In the genomic region with DNA sequence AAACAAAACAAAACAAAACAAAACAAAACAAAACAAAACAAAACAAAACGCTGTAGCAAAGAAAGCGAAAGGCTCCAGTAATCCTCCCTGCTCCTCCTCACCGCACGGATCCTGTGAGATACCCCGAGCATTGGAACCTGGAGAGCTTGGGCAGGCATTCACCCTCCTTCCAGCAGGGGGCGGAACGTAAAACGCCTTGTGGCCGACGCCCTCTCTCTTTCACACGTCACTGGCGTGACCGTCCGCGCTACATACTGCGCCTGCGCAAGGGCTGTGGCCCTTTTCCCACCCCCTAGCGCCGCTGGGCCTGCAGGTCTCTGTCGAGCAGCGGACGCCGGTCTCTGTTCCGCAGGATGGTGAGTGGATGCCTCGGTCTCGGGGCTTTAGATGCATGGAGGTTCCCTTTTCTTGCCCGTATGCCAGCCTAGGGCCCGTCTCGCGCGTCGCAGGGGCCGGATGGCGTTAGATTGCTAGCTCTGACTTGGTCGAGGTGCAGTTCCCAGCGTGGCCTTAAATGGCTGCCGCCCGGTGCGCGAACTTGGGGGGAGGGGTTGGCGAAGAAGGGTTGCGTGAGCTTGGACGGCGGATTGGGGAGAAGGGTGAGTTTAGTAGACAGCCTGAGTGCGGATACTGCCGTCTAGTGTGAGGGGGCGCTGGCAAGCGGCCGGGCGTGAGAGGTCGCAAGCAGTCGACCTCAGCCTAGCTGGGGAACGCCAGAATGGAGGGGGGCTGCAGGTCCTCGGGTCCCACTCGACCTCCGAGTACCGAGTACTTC, we compare ENCODE assay signal across 8 cellular contexts. TPM values are rescaled to one million over a fixed set of nuclear protein-coding genes. Genes with fewer than 3 reads are reported as not detected.
A peak's percentile ranks its signal among the peaks of the same experiment; 100 is the strongest.
DNase-seq lines count a peak whose midpoint lies in the region; ATAC-seq and TF ChIP-seq lines count a peak whose summit lies in the region.

Gene RPL5, plus strand, starts transcription at position 279 of the 775 bp plus-strand sequence. Its CDS starts 75 bp downstream, at position 354.

- peak within 1 kb of the TSS; percentile 85 for H2AFZ ChIP-seq in GM23338

- DNase-seq in ELF-1 (ENCODE audit: low read depth, low spot score) (peak; percentile 99), GM23338 (ENCODE audit: low spot score) (peak; percentile 99), LHCN-M2 (ENCODE audit: low read depth) (peak; percentile 96), RPMI7951 (ENCODE audit: low read depth) (peak; percentile 95), fibroblast of gingiva (ENCODE audit: low read depth) (peak; percentile 97)
- peak; percentile 96 for DNase-seq in activated T-helper 1 cell treated with anti-CD3 and anti-CD28 coated beads, Interleukin-12 subunit alpha, Interleukin-12 subunit beta, Interleukin-2, Interleukin-4 antibody, amounts not matched to agents 30 ng/mL and 10 ng/mL and 1 ng/mL, durations not matched to agents 14 hours and 24 hours and 36 hours (ENCODE audit: low spot score)
- DNase-seq in naive thymus-derived CD4-positive, alpha-beta T cell: peak; percentile 94 to 99 (median 98)
- DNase-seq in stimulated activated naive B cell treated with anti-CD40 and anti-IgM and Interleukin-4, amounts not matched to agents 10 μg/mL and 1 μg/mL and 100 μg/mL, for 72 hours: peak; percentile 98

- H3K9me3 Mint-ChIP-seq in GM23338: no peaks in the 10 kb centered on the region
- H3K9me3 Mint-ChIP-seq in activated T-helper 1 cell treated with anti-CD3 and anti-CD28 coated beads, Interleukin-12 subunit alpha, Interleukin-12 subunit beta, Interleukin-2, Interleukin-4 antibody, amounts not matched to agents 30 ng/mL and 10 ng/mL and 1 ng/mL, durations not matched to agents 14 hours and 24 hours and 36 hours: no peaks in the 10 kb centered on the region
- peaks cover 0 to 7% (median 0%) of the 10 kb centered on the region in 11 donors for H3K9me3 Mint-ChIP-seq in naive thymus-derived CD4-positive, alpha-beta T cell
- no peaks in the 10 kb centered on the region for H3K9me3 Mint-ChIP-seq in stimulated activated naive B cell treated with anti-CD40 and anti-IgM and Interleukin-4, amounts not matched to agents 10 μg/mL and 1 μg/mL and 100 μg/mL, for 72 hours

- H3K27me3 ChIP-seq in GM23338 (ENCODE audit: insufficient read depth): no peaks in the 10 kb centered on the region
- H3K27me3 ChIP-seq in naive thymus-derived CD4-positive, alpha-beta T cell (ENCODE audit: control insufficient read depth in 2 of 2, insufficient read depth in 2 of 2, low read length in 2 of 2): no peaks in the 10 kb centered on the region

- peak; percentile 92 for ATAC-seq in GM23338
- peak; percentile 95 for ATAC-seq in naive thymus-derived CD4-positive, alpha-beta T cell
- ATAC-seq in stimulated activated naive B cell treated with anti-CD40 and anti-IgM and Interleukin-4, amounts not matched to agents 10 μg/mL and 1 μg/mL and 100 μg/mL, for 72 hours (replicated peaks): peak; percentile 89 to 97

- peak within 1 kb of the TSS; percentile 88 for H3K27ac ChIP-seq in GM23338 (ENCODE audit: low read depth)
- peak within 1 kb of the TSS; percentile 94 for H3K27ac ChIP-seq in naive thymus-derived CD4-positive, alpha-beta T cell (ENCODE audit: low read depth, low read length)

- peaks cover 22% of the 10 kb centered on the region for H3K4me1 ChIP-seq in GM23338 (ENCODE audit: insufficient read depth)
- H3K4me1 ChIP-seq in naive thymus-derived CD4-positive, alpha-beta T cell (ENCODE audit: control insufficient read depth in 2 of 2, insufficient read depth in 2 of 2, low read length in 2 of 2): peaks cover 16 to 30% of the 10 kb centered on the region in 2 donors

- peak within 1 kb of the TSS; percentile 83 for H3K4me2 ChIP-seq in GM23338

- POLR2A ChIA-PET in naive thymus-derived CD4-positive, alpha-beta T cell (lab: Charles Lee): interaction anchor here (0.6 to 2.4 kb wide), 32 partner anchors 8 to 1047 kb away, joined by 3 to 28 read pairs (median 4); partner anchors contain the start of genes DIPK1A, DNTTIP2, DR1 and EVI5

- peaks cover 24% of the 10 kb centered on the region for H3K27me3 Mint-ChIP-seq in GM23338 (ENCODE audit: insufficient read depth, low read depth, poor library complexity)
- H3K27me3 Mint-ChIP-seq in activated T-helper 1 cell treated with anti-CD3 and anti-CD28 coated beads, Interleukin-12 subunit alpha, Interleukin-12 subunit beta, Interleukin-2, Interleukin-4 antibody, amounts not matched to agents 30 ng/mL and 10 ng/mL and 1 ng/mL, durations not matched to agents 14 hours and 24 hours and 36 hours (ENCODE audit: insufficient read depth): peaks cover 2% of the 10 kb centered on the region
- peaks cover 0 to 5% (median 0%) of the 10 kb centered on the region in 5 donors for H3K27me3 Mint-ChIP-seq in naive thymus-derived CD4-positive, alpha-beta T cell
- H3K27me3 Mint-ChIP-seq in stimulated activated naive B cell treated with anti-CD40 and anti-IgM and Interleukin-4, amounts not matched to agents 10 μg/mL and 1 μg/mL and 100 μg/mL, for 72 hours: no peaks in the 10 kb centered on the region

- peak within 1 kb of the TSS; percentile 88 for H3K4me3 ChIP-seq in GM23338
- peak within 1 kb of the TSS; percentile 94 for H3K4me3 ChIP-seq in naive thymus-derived CD4-positive, alpha-beta T cell (ENCODE audit: low read length)

- H3K36me3 ChIP-seq in GM23338 (ENCODE audit: insufficient read depth): peaks cover 44% of the 10 kb centered on the region
- H3K36me3 ChIP-seq in naive thymus-derived CD4-positive, alpha-beta T cell (ENCODE audit: control insufficient read depth in 2 of 3, insufficient read depth in 3 of 3, low read length in 3 of 3): peaks cover 0 to 28% (median 17%) of the 10 kb centered on the region in 3 experiments

- H3K4me1 Mint-ChIP-seq in GM23338: peaks cover 24% of the 10 kb centered on the region
- H3K4me1 Mint-ChIP-seq in activated T-helper 1 cell treated with anti-CD3 and anti-CD28 coated beads, Interleukin-12 subunit alpha, Interleukin-12 subunit beta, Interleukin-2, Interleukin-4 antibody, amounts not matched to agents 30 ng/mL and 10 ng/mL and 1 ng/mL, durations not matched to agents 14 hours and 24 hours and 36 hours (ENCODE audit: low read depth): peaks cover 35% of the 10 kb centered on the region
- H3K4me1 Mint-ChIP-seq in naive thymus-derived CD4-positive, alpha-beta T cell: peaks cover 29 to 54% (median 44%) of the 10 kb centered on the region in 7 donors
- H3K4me1 Mint-ChIP-seq in stimulated activated naive B cell treated with anti-CD40 and anti-IgM and Interleukin-4, amounts not matched to agents 10 μg/mL and 1 μg/mL and 100 μg/mL, for 72 hours: peaks cover 20 to 52% of the 10 kb centered on the region in 2 donors

- H3K4me3 Mint-ChIP-seq in GM23338: peak within 1 kb of the TSS; percentile 98
- H3K4me3 Mint-ChIP-seq in activated T-helper 1 cell treated with anti-CD3 and anti-CD28 coated beads, Interleukin-12 subunit alpha, Interleukin-12 subunit beta, Interleukin-2, Interleukin-4 antibody, amounts not matched to agents 30 ng/mL and 10 ng/mL and 1 ng/mL, durations not matched to agents 14 hours and 24 hours and 36 hours: peak within 1 kb of the TSS; percentile 96
- H3K4me3 Mint-ChIP-seq in naive thymus-derived CD4-positive, alpha-beta T cell: peak within 1 kb of the TSS; percentile 94 to 100 (median 98)
- H3K4me3 Mint-ChIP-seq in stimulated activated naive B cell treated with anti-CD40 and anti-IgM and Interleukin-4, amounts not matched to agents 10 μg/mL and 1 μg/mL and 100 μg/mL, for 72 hours: peak within 1 kb of the TSS; percentile 94 to 95

- TF ChIP-seq CTCF in GM23338 (conservative IDR thresholded peaks at IDR 0.05; ENCODE audit: low read depth in 2 of 2): peak; percentile 79 to 97

- CTCF ChIA-PET in naive thymus-derived CD4-positive, alpha-beta T cell (lab: Charles Lee): interaction anchor here (0.6 to 1.9 kb wide), 15 partner anchors 10 to 520 kb away, joined by 3 to 12 read pairs (median 3); partner anchors contain the start of gene DIPK1A

- H3K9me3 ChIP-seq in naive thymus-derived CD4-positive, alpha-beta T cell (ENCODE audit: control insufficient read depth in 2 of 3, low read length in 3 of 3): no peaks in the 10 kb centered on the region

- peaks cover 51% of the 10 kb centered on the region for H3K79me2 ChIP-seq in GM23338 (replicated peaks; ENCODE audit: insufficient read depth)

- intact Hi-C loops in activated T-helper 1 cell treated with anti-CD3 and anti-CD28 coated beads, Interleukin-12 subunit alpha, Interleukin-12 subunit beta, Interleukin-2, Interleukin-4 antibody, amounts not matched to agents 30 ng/mL and 10 ng/mL and 1 ng/mL, durations not matched to agents 14 hours and 24 hours and 36 hours (cut with micrococcal nuclease): loop anchor here (1.0 to 10.0 kb wide), 10 partner anchors 27 to 1043 kb away; partner anchors contain the start of genes CCDC18, DNTTIP2, DR1 and GFI1
- intact Hi-C loops in naive thymus-derived CD4-positive, alpha-beta T cell (cut with micrococcal nuclease): loop anchor here (1.0 to 10.0 kb wide), 22 partner anchors 27 to 1810 kb away; partner anchors contain the start of genes ABCD3 (in 2 of the 2), DR1 (in 2 of the 2), BTBD8 (in 1 of the 2) and CCDC18 (in 1 of the 2)

- peaks cover 21% of the 10 kb centered on the region; the same call in 1 of the 2 replicates for H3F3A ChIP-seq in GM23338 (replicated peaks; ENCODE audit: low read depth)

- peaks cover 38% of the 10 kb centered on the region for H4K20me1 ChIP-seq in GM23338 (replicated peaks; ENCODE audit: insufficient read depth)

- peak within 1 kb of the TSS; percentile 100 for H3K27ac Mint-ChIP-seq in GM23338
- peak within 1 kb of the TSS; percentile 97 for H3K27ac Mint-ChIP-seq in activated T-helper 1 cell treated with anti-CD3 and anti-CD28 coated beads, Interleukin-12 subunit alpha, Interleukin-12 subunit beta, Interleukin-2, Interleukin-4 antibody, amounts not matched to agents 30 ng/mL and 10 ng/mL and 1 ng/mL, durations not matched to agents 14 hours and 24 hours and 36 hours
- H3K27ac Mint-ChIP-seq in naive thymus-derived CD4-positive, alpha-beta T cell: peak within 1 kb of the TSS; percentile 98 to 100 (median 99)
- peak within 1 kb of the TSS; percentile 99 for H3K27ac Mint-ChIP-seq in stimulated activated naive B cell treated with anti-CD40 and anti-IgM and Interleukin-4, amounts not matched to agents 10 μg/mL and 1 μg/mL and 100 μg/mL, for 72 hours

- H3K36me3 Mint-ChIP-seq in GM23338 (ENCODE audit: low read depth): peaks cover 51% of the 10 kb centered on the region
- H3K36me3 Mint-ChIP-seq in activated T-helper 1 cell treated with anti-CD3 and anti-CD28 coated beads, Interleukin-12 subunit alpha, Interleukin-12 subunit beta, Interleukin-2, Interleukin-4 antibody, amounts not matched to agents 30 ng/mL and 10 ng/mL and 1 ng/mL, durations not matched to agents 14 hours and 24 hours and 36 hours (ENCODE audit: low read depth): peaks cover 48% of the 10 kb centered on the region
- H3K36me3 Mint-ChIP-seq in naive thymus-derived CD4-positive, alpha-beta T cell: peaks cover 11 to 34% (median 23%) of the 10 kb centered on the region in 5 donors
- peaks cover 38 to 50% of the 10 kb centered on the region in 2 donors for H3K36me3 Mint-ChIP-seq in stimulated activated naive B cell treated with anti-CD40 and anti-IgM and Interleukin-4, amounts not matched to agents 10 μg/mL and 1 μg/mL and 100 μg/mL, for 72 hours

- H3K9me2 ChIP-seq in GM23338 (ENCODE audit: insufficient read depth): no peaks in the 10 kb centered on the region

RNA-seq across cellular contexts. Expression of gene RPL5, which starts in this region (rescaled TPM):
- 2,030 and 2,182 TPM in 2 replicates for total RNA-seq in GM23338 (2014; rRNA removed; shearing (Covaris generic))
- polyA plus RNA-seq in GM23338 (2016; fragmentation: Nextera tagmentation; extraction: Ambion mirVana): 3,547 and 4,172 TPM in 2 replicates
- 1,275 and 1,299 TPM in 2 replicates for total RNA-seq in LHCN-M2 (2014; rRNA removed)
- 1,733 TPM for polyA plus RNA-seq in LHCN-M2 (2012)
- total RNA-seq in RPMI7951 (2014; rRNA removed; shearing (Covaris generic)): 1,182 and 1,311 TPM in 2 replicates
- total RNA-seq in activated T-helper 1 cell treated with anti-CD3 and anti-CD28 coated beads, Interleukin-12 subunit alpha, Interleukin-12 subunit beta, Interleukin-2, Interleukin-4 antibody, amounts not matched to agents 30 ng/mL and 10 ng/mL and 1 ng/mL, durations not matched to agents 14 hours and 24 hours and 36 hours: 1,115 and 1,120 TPM in 2 replicates
- 1,000 to 10,000 TPM in 4 of 5 experiments, 100 to 1,000 TPM in 1; 764 to 1,693 (median 1,596) TPM for total RNA-seq in naive thymus-derived CD4-positive, alpha-beta T cell
- 1,000 to 10,000 TPM; 3,012 to 3,358 TPM for polyA plus RNA-seq in naive thymus-derived CD4-positive, alpha-beta T cell

Comparison
In these comparisons a context has a peak if more than half of its experiments do, and no peak if none do; other contexts are left out.
1. Peak in every context shown above with its lines: DNase-seq, ATAC-seq, H3K4me3 ChIP-seq and H3K27ac ChIP-seq.